In the genomic region with DNA sequence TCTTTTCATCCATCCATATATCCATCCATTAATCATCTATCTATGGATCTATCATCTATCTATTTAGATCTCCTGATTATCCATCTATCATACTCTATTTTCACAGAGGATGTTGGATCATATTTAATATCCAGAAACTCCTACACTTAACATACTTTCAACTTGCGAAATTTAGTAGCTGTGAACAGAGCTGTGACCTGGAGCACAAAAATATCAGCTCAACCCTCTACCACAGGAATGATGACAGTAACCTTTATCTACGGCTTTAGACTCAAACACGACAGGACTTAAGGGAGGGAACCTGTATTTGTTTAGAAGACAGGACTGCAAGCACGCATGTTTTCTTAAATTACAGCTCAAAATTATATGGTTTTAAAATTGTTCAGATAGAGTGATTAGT, we compare ENCODE assay signal across 16 cellular contexts.
A peak's percentile ranks its signal among the peaks of the same experiment; 100 is the strongest.
DNase-seq lines count a peak whose midpoint lies in the region; ATAC-seq and TF ChIP-seq lines count a peak whose summit lies in the region.
"Had no signal": no experiment of that assay in that cellular context is flagged by ENCODE, and none has a peak within 500 bp of the region (broad histone marks: within the 10 kb centered on the region; RNA-seq: fewer than 3 reads in every experiment).

No MANE protein-coding gene starts in this region.

- peak overlapping the region; percentile 85 for H3K27ac Mint-ChIP-seq in osteocyte (ENCODE audit: unreplicated experiment)
- H3K27ac Mint-ChIP-seq: CD14-positive monocyte; CD8-positive, alpha-beta T cell had no signal

- ATAC-seq in SK-N-SH treated with all-trans-retinoic acid at 6 μM for 48 hours, result no peak
- no peak for ATAC-seq in activated CD4-positive, CD25-positive, alpha-beta regulatory T cell treated with anti-CD3 and anti-CD28 coated beads, Interleukin-2, amount 50 U/mL, for 24 hours
- ATAC-seq: CD8-positive, alpha-beta T cell; HepG2 had no signal

- H2AFZ ChIP-seq in SK-N-SH (ENCODE audit: low read depth) (peak overlapping the region; percentile 56; the same call in 1 of the 2 replicates), GM23248 (no peak overlapping the region)

- H3K36me3 ChIP-seq in SK-N-SH (replicated peaks in 1 of 2; ENCODE audit: control insufficient read depth in 1 of 2, insufficient read depth in 2 of 2, low read length in 1 of 2) (no peaks in the 10 kb centered on the region), GM23248 (ENCODE audit: low read depth) (no peaks in the 10 kb centered on the region)
- H3K36me3 ChIP-seq: HAP-1 had no signal

- no peak for TF ChIP-seq CTCF in SK-N-SH (IDR thresholded peaks at IDR 0.05)
- no peak for TF ChIP-seq CTCF in fibroblast of villous mesenchyme (IDR thresholded peaks at IDR 0.05; ENCODE audit: insufficient read depth, low read depth, low read length)
- TF ChIP-seq CTCF in osteocyte (IDR thresholded peaks at IDR 0.05), result no peak

- no peak overlapping the region for H3K4me2 ChIP-seq in SK-N-SH
- no peak overlapping the region for H3K4me2 ChIP-seq in GM23248 (ENCODE audit: unreplicated experiment)

- no peak overlapping the region for H3K9ac ChIP-seq in SK-N-SH
- no peak overlapping the region for H3K9ac ChIP-seq in GM23248

- peaks cover 13% of the 10 kb centered on the region for H3K9me3 Mint-ChIP-seq in osteocyte (ENCODE audit: unreplicated experiment)
- H3K9me3 Mint-ChIP-seq: CD8-positive, alpha-beta T cell had no signal

- H4K20me1 ChIP-seq in SK-N-SH (ENCODE audit: insufficient read depth), result no peaks in the 10 kb centered on the region
- H4K20me1 ChIP-seq in GM23248 (ENCODE audit: insufficient read depth), result no peaks in the 10 kb centered on the region

- H3K4me3 Mint-ChIP-seq in osteocyte (ENCODE audit: unreplicated experiment), result no peak overlapping the region
- H3K4me3 Mint-ChIP-seq: CD14-positive monocyte; CD8-positive, alpha-beta T cell had no signal

- no peak for TF ChIP-seq EP300 in SK-N-SH (IDR thresholded peaks at IDR 0.05; ENCODE audit: borderline replicate concordance in 1 of 2, low read depth in 1 of 2, low read length in 1 of 2)

- peaks cover 2% of the 10 kb centered on the region for H3K36me3 Mint-ChIP-seq in osteocyte (ENCODE audit: unreplicated experiment)
- H3K36me3 Mint-ChIP-seq: CD14-positive monocyte; CD8-positive, alpha-beta T cell had no signal

- DNase-seq in SK-N-SH, result no peak
- peak; percentile 94 for DNase-seq in fibroblast of villous mesenchyme (ENCODE audit: low read depth)
- no peak for DNase-seq in osteocyte (ENCODE audit: extremely low spot score, unreplicated experiment)
- no peak for DNase-seq in GM23248
- no peak for DNase-seq in activated T-cell treated with anti-CD3 and anti-CD28 coated beads for 4 hours
- DNase-seq: CD8-positive, alpha-beta T cell; COR-L47; DMS153; DMS79 treated with DMSO at 0.1 percent for 48 hours; EL had no signal

- H3K4me1 Mint-ChIP-seq in osteocyte (ENCODE audit: unreplicated experiment), result peaks cover 35% of the 10 kb centered on the region

- CTCF ChIA-PET in SK-N-SH (lab: Yijun Ruan, JAX), result interaction anchor here (1.2 kb wide), 1 partner anchor 20 kb away, joined by 4 read pairs; no protein-coding TSS in a partner anchor

- no peaks in the 10 kb centered on the region for H3K27me3 Mint-ChIP-seq in osteocyte (ENCODE audit: unreplicated experiment)

- no peaks in the 10 kb centered on the region for H3K9me2 ChIP-seq in SK-N-SH
- H3K9me2 ChIP-seq in GM23248 (ENCODE audit: insufficient read depth), result no peaks in the 10 kb centered on the region; the same call in 1 of the 2 replicates

- H3K4me1 ChIP-seq in SK-N-SH (ENCODE audit: control insufficient read depth in 1 of 2, insufficient read depth in 2 of 2, low read depth in 1 of 2, low read length in 1 of 2) (no peaks in the 10 kb centered on the region; a peak in 1 of 4 replicates), GM23248 (ENCODE audit: insufficient read depth) (no peaks in the 10 kb centered on the region)
- H3K4me1 ChIP-seq: HAP-1 had no signal

- no peak for TF ChIP-seq RAD21 in SK-N-SH (IDR thresholded peaks at IDR 0.05; ENCODE audit: low read length)

- in situ Hi-C loops in GM23248 (cut with MboI), result no loop called here

- 94% methylated on average over 4 of the region's 4 CpGs for WGBS in SK-N-SH (ENCODE audit: low lambda C conversion rate)
- WGBS in GM23248 (ENCODE audit: low coverage in 1 of 2, low lambda C conversion rate in 2 of 2, missing lambda C conversion rate in 2 of 2), 2 experiments, result 94 to 96% methylated on average over 4 of the region's 4 CpGs

- no peak overlapping the region for H3K4me3 ChIP-seq in SK-N-SH (ENCODE audit: low read depth in 2 of 2, low read length in 1 of 2)
- no peak overlapping the region for H3K4me3 ChIP-seq in fibroblast of villous mesenchyme (ENCODE audit: low read depth, low read length)
- no peak overlapping the region for H3K4me3 ChIP-seq in GM23248
- H3K4me3 ChIP-seq: HAP-1 had no signal

- no peaks in the 10 kb centered on the region for H3F3A ChIP-seq in SK-N-SH (replicated peaks; ENCODE audit: insufficient read depth)
- H3F3A ChIP-seq in GM23248 (ENCODE audit: insufficient read depth), result 0 out of 2 replicates have a peak, but pooled peaks cover under 1% of the 10 kb centered on the region

- POLR2A ChIA-PET in SK-N-SH (lab: Yijun Ruan, JAX), result no interaction called here

- 0 out of 2 replicates have a peak, but pooled peaks cover 2% of the 10 kb centered on the region for H3K9me3 ChIP-seq in SK-N-SH
- H3K9me3 ChIP-seq in GM23248 (ENCODE audit: low read depth), result no peaks in the 10 kb centered on the region
- H3K9me3 ChIP-seq: HAP-1 had no signal

- no peaks in the 10 kb centered on the region for H3K79me2 ChIP-seq in SK-N-SH (ENCODE audit: insufficient read depth)
- no peaks in the 10 kb centered on the region for H3K79me2 ChIP-seq in GM23248 (ENCODE audit: insufficient read depth)

- H3K27ac ChIP-seq in SK-N-SH (ENCODE audit: low read depth in 2 of 2, low read length in 1 of 2) (no peak overlapping the region), GM23248 (no peak overlapping the region)
- H3K27ac ChIP-seq: 22Rv1 had no signal

- no peaks in the 10 kb centered on the region for H3K27me3 ChIP-seq in SK-N-SH (ENCODE audit: insufficient read depth)
- no peaks in the 10 kb centered on the region for H3K27me3 ChIP-seq in GM23248 (replicated peaks; ENCODE audit: insufficient read depth)

TF ChIP-seq in SK-N-SH, 30 proteins besides CTCF, POLR2A, EP300 and RAD21 (continues in another document):
- TF ChIP-seq, protein P1, sequence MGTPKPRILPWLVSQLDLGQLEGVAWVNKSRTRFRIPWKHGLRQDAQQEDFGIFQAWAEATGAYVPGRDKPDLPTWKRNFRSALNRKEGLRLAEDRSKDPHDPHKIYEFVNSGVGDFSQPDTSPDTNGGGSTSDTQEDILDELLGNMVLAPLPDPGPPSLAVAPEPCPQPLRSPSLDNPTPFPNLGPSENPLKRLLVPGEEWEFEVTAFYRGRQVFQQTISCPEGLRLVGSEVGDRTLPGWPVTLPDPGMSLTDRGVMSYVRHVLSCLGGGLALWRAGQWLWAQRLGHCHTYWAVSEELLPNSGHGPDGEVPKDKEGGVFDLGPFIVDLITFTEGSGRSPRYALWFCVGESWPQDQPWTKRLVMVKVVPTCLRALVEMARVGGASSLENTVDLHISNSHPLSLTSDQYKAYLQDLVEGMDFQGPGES (IDR thresholded peaks at IDR 0.05; ENCODE audit: low read depth, low read length), result no peak

TF ChIP-seq in SK-N-SH treated with all-trans-retinoic acid at 6 μM for 48 hours, 23 proteins besides CTCF, POLR2A, EP300 and RAD21 (continues in another document):
- TF ChIP-seq OSR1 (CRISPR knock-in tag; IDR thresholded peaks at IDR 0.05) (no peak), BACH2 (CRISPR knock-in tag; IDR thresholded peaks at IDR 0.05; ENCODE audit: borderline replicate concordance) (no peak), ZC3H10 (CRISPR knock-in tag; IDR thresholded peaks at IDR 0.05) (no peak), GLIS3 (CRISPR knock-in tag; IDR thresholded peaks at IDR 0.05) (no peak), TOX (CRISPR knock-in tag; IDR thresholded peaks at IDR 0.05; ENCODE audit: borderline replicate concordance) (no peak), ARNTL (CRISPR knock-in tag; IDR thresholded peaks at IDR 0.05; ENCODE audit: borderline replicate concordance, low read depth) (no peak), ZNF8 (CRISPR knock-in tag; IDR thresholded peaks at IDR 0.05) (no peak), ZNF70 (CRISPR knock-in tag; IDR thresholded peaks at IDR 0.05) (no peak), TCF4 (CRISPR knock-in tag; IDR thresholded peaks at IDR 0.05; ENCODE audit: borderline replicate concordance) (no peak), ZFP30 (CRISPR knock-in tag; IDR thresholded peaks at IDR 0.05) (no peak), ISL1 (CRISPR knock-in tag; IDR thresholded peaks at IDR 0.05) (no peak), ZNF565 (CRISPR knock-in tag; conservative IDR thresholded peaks at IDR 0.05; ENCODE audit: low read depth) (no peak)
- TF ChIP-seq, protein P2, sequence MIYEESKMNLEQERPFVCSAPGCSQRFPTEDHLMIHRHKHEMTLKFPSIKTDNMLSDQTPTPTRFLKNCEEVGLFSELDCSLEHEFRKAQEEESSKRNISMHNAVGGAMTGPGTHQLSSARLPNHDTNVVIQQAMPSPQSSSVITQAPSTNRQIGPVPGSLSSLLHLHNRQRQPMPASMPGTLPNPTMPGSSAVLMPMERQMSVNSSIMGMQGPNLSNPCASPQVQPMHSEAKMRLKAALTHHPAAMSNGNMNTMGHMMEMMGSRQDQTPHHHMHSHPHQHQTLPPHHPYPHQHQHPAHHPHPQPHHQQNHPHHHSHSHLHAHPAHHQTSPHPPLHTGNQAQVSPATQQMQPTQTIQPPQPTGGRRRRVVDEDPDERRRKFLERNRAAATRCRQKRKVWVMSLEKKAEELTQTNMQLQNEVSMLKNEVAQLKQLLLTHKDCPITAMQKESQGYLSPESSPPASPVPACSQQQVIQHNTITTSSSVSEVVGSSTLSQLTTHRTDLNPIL (CRISPR knock-in tag; IDR thresholded peaks at IDR 0.05; ENCODE audit: low read depth), result no peak
- TF ChIP-seq, protein P3, sequence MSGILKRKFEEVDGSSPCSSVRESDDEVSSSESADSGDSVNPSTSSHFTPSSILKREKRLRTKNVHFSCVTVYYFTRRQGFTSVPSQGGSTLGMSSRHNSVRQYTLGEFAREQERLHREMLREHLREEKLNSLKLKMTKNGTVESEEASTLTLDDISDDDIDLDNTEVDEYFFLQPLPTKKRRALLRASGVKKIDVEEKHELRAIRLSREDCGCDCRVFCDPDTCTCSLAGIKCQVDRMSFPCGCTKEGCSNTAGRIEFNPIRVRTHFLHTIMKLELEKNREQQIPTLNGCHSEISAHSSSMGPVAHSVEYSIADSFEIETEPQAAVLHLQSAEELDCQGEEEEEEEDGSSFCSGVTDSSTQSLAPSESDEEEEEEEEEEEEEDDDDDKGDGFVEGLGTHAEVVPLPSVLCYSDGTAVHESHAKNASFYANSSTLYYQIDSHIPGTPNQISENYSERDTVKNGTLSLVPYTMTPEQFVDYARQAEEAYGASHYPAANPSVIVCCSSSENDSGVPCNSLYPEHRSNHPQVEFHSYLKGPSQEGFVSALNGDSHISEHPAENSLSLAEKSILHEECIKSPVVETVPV (CRISPR knock-in tag; IDR thresholded peaks at IDR 0.05), result no peak
